Comparison of ENCODE assay signal across 8 cellular contexts in the genomic region with DNA sequence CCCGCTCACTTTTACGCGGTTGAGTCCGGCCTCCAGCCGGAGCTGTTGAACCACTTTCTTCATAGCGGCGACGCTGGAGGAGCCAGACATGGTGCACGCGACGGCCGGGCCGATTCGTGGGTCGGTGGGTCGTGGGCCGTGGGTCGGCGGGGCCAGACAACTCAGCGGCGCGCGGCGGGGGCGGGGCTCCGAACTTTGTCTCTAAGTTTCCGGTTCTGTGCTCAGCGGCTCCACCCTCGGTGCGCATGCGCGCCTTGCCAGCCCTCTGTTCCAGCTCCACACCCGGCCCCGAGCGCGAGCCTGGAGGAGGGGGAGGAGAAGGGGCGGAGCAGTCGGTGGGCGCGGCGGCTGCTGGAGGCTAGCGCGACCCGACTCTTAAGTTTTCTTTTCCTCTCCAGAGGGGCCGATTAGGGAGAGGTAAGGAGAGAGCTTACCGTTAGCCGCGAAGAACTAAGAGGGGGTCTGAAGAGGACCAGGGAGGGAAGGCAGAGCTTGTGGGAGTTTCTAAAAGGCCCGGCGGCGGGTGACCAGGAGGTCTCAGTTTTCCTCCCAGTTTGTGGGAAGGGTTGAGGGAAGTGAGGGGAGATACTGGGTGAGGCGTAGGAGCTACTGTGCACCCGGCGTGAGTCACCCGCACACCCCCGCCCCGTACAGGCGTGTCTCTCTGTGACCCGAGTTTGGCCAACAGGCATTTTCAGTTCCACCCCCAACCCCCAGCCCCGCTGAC. TPM values are rescaled to one million over a fixed set of nuclear protein-coding genes. Genes with fewer than 3 reads are reported as not detected.
A peak's percentile ranks its signal among the peaks of the same experiment; 100 is the strongest.
DNase-seq lines count a peak whose midpoint lies in the region; ATAC-seq and TF ChIP-seq lines count a peak whose summit lies in the region.

A gene (minus strand): TSS at position 580 of the 727 bp plus-strand sequence. CDS start 490 bp downstream, at position 90.
A gene with protein sequence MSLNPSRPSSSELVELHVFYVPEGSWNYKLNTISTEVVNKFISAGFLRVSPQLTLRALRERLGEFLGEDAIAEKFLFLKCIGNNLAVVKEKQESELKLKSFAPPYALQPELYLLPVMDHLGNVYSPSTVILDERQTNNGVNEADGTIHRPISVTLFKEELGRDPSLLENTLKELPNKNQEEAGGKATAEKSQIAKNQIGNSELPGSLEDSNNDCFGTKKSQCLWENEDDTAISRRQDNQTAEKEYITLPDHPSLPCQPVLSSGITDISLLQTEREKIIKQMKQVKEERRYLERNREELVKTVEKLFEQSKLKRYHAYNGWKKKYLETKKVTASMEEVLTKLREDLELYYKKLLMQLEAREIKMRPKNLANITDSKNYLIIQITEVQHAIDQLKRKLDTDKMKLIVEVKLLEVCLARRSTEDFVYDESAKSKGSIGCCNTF (plus strand): TSS at position 385 of the 727 bp plus-strand sequence. CDS start 9,974 bp downstream, outside the sequence.

- no peaks in the 10 kb centered on the region for H3K27me3 ChIP-seq in BJ (ENCODE audit: control insufficient read depth, insufficient read depth, low read length)

- POLR2A ChIA-PET in BJ (lab: Charles Lee): interaction anchor here (0.6 to 0.7 kb wide), 3 partner anchors 67 to 143 kb away, joined by 3 to 4 read pairs (median 4); a partner anchor contains a TSS

- CTCF ChIA-PET in BJ (lab: Yijun Ruan, JAX): interaction anchor here (0.8 to 1.7 kb wide), 6 partner anchors 64 to 247 kb away, joined by 3 to 7 read pairs (median 4); no protein-coding TSS in a partner anchor

- peak within 1 kb of the TSS; percentile 94 to 97 for H3K27ac ChIP-seq in coronary artery

- peaks cover under 1% of the 10 kb centered on the region; the same call in 1 of the 2 replicates for H3K36me3 ChIP-seq in BJ (ENCODE audit: control insufficient read depth, insufficient read depth, low read length)

- no peak for TF ChIP-seq CTCF in BJ (IDR thresholded peaks at IDR 0.05; ENCODE audit: insufficient read depth, low read depth, low read length)
- TF ChIP-seq CTCF in coronary artery (IDR thresholded peaks at IDR 0.05): no peak

- DNase-seq in BJ (ENCODE audit: low read depth) (peak; percentile 66), GM19240 (ENCODE audit: insufficient read length, low spot score) (peak; percentile 55), NCI-H524 (lab: John Stamatoyannopoulos, UW) (peak; percentile 91 to 93), coronary artery (ENCODE audit: low spot score) (peak; percentile 99), left kidney (ENCODE audit: low read depth, low spot score) (peak; percentile 99)
- DNase-seq in activated CD4-positive, alpha-beta T cell treated with anti-CD3 and anti-CD28 coated beads for 48 hours: peak; percentile 99
- DNase-seq in stimulated activated CD4-positive, alpha-beta T cell treated with anti-CD3 and anti-CD28 coated beads, Interleukin-1b, Interleukin-23, amount 100 ng/mL, for 48 hours: peak; percentile 98

- H3K4me3 ChIP-seq in BJ (ENCODE audit: low read depth, low read length): peak within 1 kb of the TSS; percentile 90
- peak within 1 kb of the TSS; percentile 85 for H3K4me3 ChIP-seq in coronary artery

- ATAC-seq in HG03457 (IDR thresholded peaks at IDR 0.05; ENCODE audit: unreplicated experiment): peak; percentile 82

RNA-seq across cellular contexts. Expression of the first gene that starts in this region (rescaled TPM):
- 60.4 and 92.3 TPM in 2 replicates for polyA plus RNA-seq in BJ (2011; rRNA removed)
- 22.4 and 29.7 TPM in 2 replicates for polyA minus RNA-seq in BJ (2011; rRNA and poly(A)+ RNA removed)

RNA-seq across cellular contexts. Expression of the second gene that starts in this region (rescaled TPM):
- 0.32 and 0.69 TPM in 2 replicates for polyA plus RNA-seq in BJ (2011; rRNA removed)
- not detected in 2 replicates for polyA minus RNA-seq in BJ (2011; rRNA and poly(A)+ RNA removed)

Comparison
In these comparisons a context has a peak if more than half of its experiments do, and no peak if none do; other contexts are left out.
1. Peak in every context shown above with its lines: DNase-seq, ATAC-seq, H3K4me3 ChIP-seq and H3K27ac ChIP-seq.